In the genomic region with DNA sequence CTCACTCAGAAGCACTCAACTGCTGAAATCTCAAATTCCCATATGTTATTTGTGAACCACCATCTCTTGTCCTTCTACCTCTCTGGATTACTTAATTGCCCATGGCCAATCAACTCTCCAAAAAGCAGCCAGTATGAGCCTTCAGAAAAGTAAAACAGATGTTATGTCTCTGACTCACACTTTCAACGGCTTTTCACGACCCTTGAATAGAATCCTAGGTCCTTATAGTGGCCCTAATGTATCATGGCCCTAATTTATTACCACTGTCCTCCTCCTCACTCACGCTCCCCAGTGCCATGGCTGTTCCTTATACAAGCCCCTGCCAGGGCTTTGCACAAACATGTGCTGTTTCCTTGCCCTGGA, we compare ENCODE assay signal across 15 cellular contexts. TPM values are rescaled to one million over a fixed set of nuclear protein-coding genes. Genes with fewer than 3 reads are reported as not detected.
DNase-seq lines count a peak whose midpoint lies in the region; ATAC-seq, FAIRE-seq and TF ChIP-seq lines count a peak whose summit lies in the region.
"Had no signal": no experiment of that assay in that cellular context is flagged by ENCODE, and none has a peak within 500 bp of the region (broad histone marks: within the 10 kb centered on the region; RNA-seq: fewer than 3 reads in every experiment).

No MANE protein-coding gene starts in this region.

- no peak overlapping the region for H3K4me3 Mint-ChIP-seq in dendritic cell treated with granulocyte-macrophage colony-stimulating factor and Interleukin-4, amounts not matched to agents 40 ng/mL and 50 ng/mL, for 4 days
- H3K4me3 Mint-ChIP-seq in osteocyte (ENCODE audit: unreplicated experiment), result no peak overlapping the region
- H3K4me3 Mint-ChIP-seq: T-helper 1 cell treated with Interleukin-12 subunit alpha and Interleukin-12 subunit beta and Interleukin-4 antibody, amounts not matched to agents 30 μg/mL and 1 μg/mL, for 36 hours had no signal

- ATAC-seq in HG02610 (IDR thresholded peaks at IDR 0.05; ENCODE audit: unreplicated experiment), result no peak
- ATAC-seq in GM19324 (IDR thresholded peaks at IDR 0.05; ENCODE audit: low FRiP score, unreplicated experiment), result no peak

- peaks cover 9% of the 10 kb centered on the region for H3K36me3 Mint-ChIP-seq in dendritic cell treated with granulocyte-macrophage colony-stimulating factor and Interleukin-4, amounts not matched to agents 40 ng/mL and 50 ng/mL, for 4 days (ENCODE audit: low read depth)
- peaks cover 3% of the 10 kb centered on the region for H3K36me3 Mint-ChIP-seq in osteocyte (ENCODE audit: unreplicated experiment)

- DNase-seq in AG10803 (ENCODE audit: low read depth), result peak; percentile 34
- no peak for DNase-seq in GM12892 (ENCODE audit: insufficient read length)
- no peak for DNase-seq in osteocyte (ENCODE audit: extremely low spot score, unreplicated experiment)
- no peak for DNase-seq in activated naive CD4-positive, alpha-beta T cell treated with Interleukin-2 at 50 U/mL for 16 hours
- no peak for DNase-seq in caudate nucleus (lab: John Stamatoyannopoulos, UW)
- DNase-seq: activated CD4-positive, CD25-positive, alpha-beta regulatory T cell treated with anti-CD3 and anti-CD28 coated beads, Interleukin-2, amount 50 U/mL, for 72 hours; BE2C; left colon; NCI-H2029 treated with DMSO at 0.1 percent for 48 hours; stimulated activated CD4-positive, alpha-beta T cell treated with anti-CD3 and anti-CD28 coated beads, Interleukin-15, amount 100 ng/mL, for 24 hours; stomach had no signal

- H3K27ac Mint-ChIP-seq in dendritic cell treated with granulocyte-macrophage colony-stimulating factor and Interleukin-4, amounts not matched to agents 40 ng/mL and 50 ng/mL, for 4 days, result peak overlapping the region; percentile 18
- H3K27ac Mint-ChIP-seq in osteocyte (ENCODE audit: unreplicated experiment), result peak overlapping the region; percentile 15
- H3K27ac Mint-ChIP-seq: T-helper 1 cell treated with Interleukin-12 subunit alpha and Interleukin-12 subunit beta and Interleukin-4 antibody, amounts not matched to agents 30 μg/mL and 1 μg/mL, for 36 hours had no signal

- no peak overlapping the region for H3K4me3 ChIP-seq in AG10803 (ENCODE audit: low read length)
- H3K4me3 ChIP-seq: stomach had no signal

- intact Hi-C loops in dendritic cell treated with granulocyte-macrophage colony-stimulating factor and Interleukin-4, amounts not matched to agents 40 ng/mL and 50 ng/mL, for 4 days (cut with micrococcal nuclease), result no loop called here

- TF ChIP-seq CTCF in AG10803 (conservative IDR thresholded peaks at IDR 0.05; ENCODE audit: low read length) (no peak), osteocyte (IDR thresholded peaks at IDR 0.05) (no peak)

- peaks cover 33% of the 10 kb centered on the region for H3K4me1 Mint-ChIP-seq in dendritic cell treated with granulocyte-macrophage colony-stimulating factor and Interleukin-4, amounts not matched to agents 40 ng/mL and 50 ng/mL, for 4 days (ENCODE audit: low read depth)
- H3K4me1 Mint-ChIP-seq in osteocyte (ENCODE audit: unreplicated experiment), result peaks cover 32% of the 10 kb centered on the region

- no peaks in the 10 kb centered on the region for H3K27me3 Mint-ChIP-seq in dendritic cell treated with granulocyte-macrophage colony-stimulating factor and Interleukin-4, amounts not matched to agents 40 ng/mL and 50 ng/mL, for 4 days
- H3K27me3 Mint-ChIP-seq in osteocyte (ENCODE audit: unreplicated experiment), result no peaks in the 10 kb centered on the region

- peak; percentile 36 for FAIRE-seq in GM12892 (lab: Jason Lieb, UNC)

- H3K9me3 Mint-ChIP-seq in dendritic cell treated with granulocyte-macrophage colony-stimulating factor and Interleukin-4, amounts not matched to agents 40 ng/mL and 50 ng/mL, for 4 days, result no peaks in the 10 kb centered on the region
- peaks cover 4% of the 10 kb centered on the region for H3K9me3 Mint-ChIP-seq in osteocyte (ENCODE audit: unreplicated experiment)
- H3K9me3 Mint-ChIP-seq: T-helper 1 cell treated with Interleukin-12 subunit alpha and Interleukin-12 subunit beta and Interleukin-4 antibody, amounts not matched to agents 30 μg/mL and 1 μg/mL, for 36 hours had no signal

- TF ChIP-seq POLR2A in GM12892 (IDR thresholded peaks at IDR 0.05; ENCODE audit: low read depth, low read length), result no peak

- H3K27ac ChIP-seq in caudate nucleus (ENCODE audit: low read depth, low read length), result no peak overlapping the region

RNA-seq across cellular contexts. Expression of a gene that starts 20.0 kb away (rescaled TPM):
- polyA plus RNA-seq in GM12892 (2012; ENCODE audit: missing spikeins), result 2.5 TPM
- total RNA-seq in osteocyte, result 4.8 and 6.7 TPM in 2 replicates
